In genomic region chr1:212752934-212753497, GRCh38 we compare ENCODE assay signal across 8 cellular contexts. TPM values are rescaled to one million over a fixed set of nuclear protein-coding genes. Genes with fewer than 3 reads are reported as not detected.
A peak's percentile ranks its signal among the peaks of the same experiment; 100 is the strongest.
DNase-seq lines count a peak whose midpoint lies in the region; ATAC-seq and TF ChIP-seq lines count a peak whose summit lies in the region.

No MANE protein-coding gene starts in this region.

- H3F3A ChIP-seq in MM.1S (ENCODE audit: insufficient read depth, low read length) = peaks cover 42% of the 10 kb centered on the region

- POLR2A ChIA-PET in Caco-2 (lab: Charles Lee) = no interaction called here

- no peak overlapping the region for H3K27ac Mint-ChIP-seq in Caco-2 (ENCODE audit: unreplicated experiment)

- no peak for TF ChIP-seq EP300 in upper lobe of left lung (IDR thresholded peaks at IDR 0.05)

- intact Hi-C loops in Right ventricle myocardium inferior (cut with DNase I) (no loop called here), Caco-2 (cut with micrococcal nuclease; ENCODE audit: unreplicated experiment) (no loop called here)

- H2AFZ ChIP-seq in MM.1S (ENCODE audit: low read length) = no peak overlapping the region

- TF ChIP-seq CTCF in right atrium auricular region (IDR thresholded peaks at IDR 0.05) = no peak
- TF ChIP-seq CTCF in MM.1S (IDR thresholded peaks at IDR 0.05; ENCODE audit: low read length) = no peak
- no peak for TF ChIP-seq CTCF in upper lobe of left lung (IDR thresholded peaks at IDR 0.05)
- no peak for TF ChIP-seq CTCF in omental fat pad (IDR thresholded peaks at IDR 0.05)
- TF ChIP-seq CTCF in Caco-2 (IDR thresholded peaks at IDR 0.05; ENCODE audit: insufficient read depth in 1 of 2, low read depth in 1 of 2, low read length in 1 of 2, severe bottlenecking in 1 of 2, unreplicated experiment in 1 of 2) = no peak

- H3K4me1 ChIP-seq in right atrium auricular region (peaks cover 0 to 14% of the 10 kb centered on the region in 2 donors), MM.1S (ENCODE audit: low read length) (peaks cover 40% of the 10 kb centered on the region), upper lobe of left lung (peaks cover 17 to 42% (median 34%) of the 10 kb centered on the region in 4 donors), Caco-2 (no peaks in the 10 kb centered on the region)

- DNase-seq in right atrium auricular region (ENCODE audit: low spot score) (no peak), Right ventricle myocardium inferior (ENCODE audit: missing footprints) (no peak), MM.1S (peak; percentile 75), fibroblast of peridontal ligament (ENCODE audit: extremely low read depth) (peak; percentile 33), upper lobe of left lung (no peak), omental fat pad (ENCODE audit: low spot score) (no peak), Caco-2 (no peak), germinal center (ENCODE audit: low spot score) (no peak)

- BruUV-seq in Caco-2 (replicated peaks; lab: Mats Ljungman, UMichigan) = no TSS peak

- peak overlapping the region; percentile 89 for H3K4me2 ChIP-seq in MM.1S (ENCODE audit: low read depth, low read length)

- CTCF ChIA-PET in Caco-2 (lab: Charles Lee) = interaction anchor here (0.6 kb wide), 1 partner anchor 54 kb away, joined by 7 read pairs; the partner anchor contains the start of gene BATF3

- no peaks in the 10 kb centered on the region for H3K9me3 Mint-ChIP-seq in Caco-2 (ENCODE audit: unreplicated experiment)

- 39 to 41% methylated on average over 3 of the region's 3 CpGs for WGBS in upper lobe of left lung, 2 donors

- H3K9me2 ChIP-seq in MM.1S (replicated peaks; ENCODE audit: insufficient read depth, low read length) = no peaks in the 10 kb centered on the region

- H3K36me3 ChIP-seq in right atrium auricular region (no peaks in the 10 kb centered on the region), MM.1S (replicated peaks; ENCODE audit: insufficient read depth, low read length) (no peaks in the 10 kb centered on the region), upper lobe of left lung (peaks cover 0 to 4% (median 0%) of the 10 kb centered on the region in 4 donors), Caco-2 (ENCODE audit: control insufficient read depth, insufficient read depth, low read length) (no peaks in the 10 kb centered on the region)

- peaks cover 17% of the 10 kb centered on the region for H3K79me2 ChIP-seq in MM.1S (ENCODE audit: low read length)

- no peaks in the 10 kb centered on the region for H3K27me3 Mint-ChIP-seq in Caco-2 (ENCODE audit: insufficient read depth, unreplicated experiment)

- H3K9ac ChIP-seq in MM.1S (ENCODE audit: low read length) = peak overlapping the region; percentile 2; the same call in 1 of the 2 replicates

- H3K27ac ChIP-seq in right atrium auricular region (peak overlapping the region; percentile 24 to 35), MM.1S (ENCODE audit: low read length) (peak overlapping the region; percentile 45; the same call in 1 of the 2 replicates), upper lobe of left lung (peak overlapping the region; percentile 15 to 70 (median 34))

- H3K4me3 ChIP-seq in right atrium auricular region = no peak overlapping the region
- peak overlapping the region; percentile 53 for H3K4me3 ChIP-seq in MM.1S (ENCODE audit: low read length)
- H3K4me3 ChIP-seq in upper lobe of left lung = peak overlapping the region in 3 of 4 donors; percentile 11 to 22 (median 21)
- H3K4me3 ChIP-seq in Caco-2 (ENCODE audit: low read depth, low read length) = no peak overlapping the region

- no peak for TF ChIP-seq POLR2A in upper lobe of left lung (IDR thresholded peaks at IDR 0.05)

- no peak overlapping the region for H3K4me3 Mint-ChIP-seq in Caco-2 (ENCODE audit: unreplicated experiment)

- H3K4me1 Mint-ChIP-seq in Caco-2 (ENCODE audit: low read depth, unreplicated experiment) = peaks cover 8% of the 10 kb centered on the region

- no peaks in the 10 kb centered on the region for H3K36me3 Mint-ChIP-seq in Caco-2 (ENCODE audit: insufficient read depth, unreplicated experiment)

- ATAC-seq in Right ventricle myocardium inferior (no peak), upper lobe of left lung (ENCODE audit: low FRiP score in 2 of 2) (peak in 1 of 2 donors; percentile 51), omental fat pad (ENCODE audit: low FRiP score) (no peak)

- no peaks in the 10 kb centered on the region for H4K20me1 ChIP-seq in MM.1S (ENCODE audit: insufficient read depth, low read length)

- H3K9me3 ChIP-seq in right atrium auricular region (no peaks in the 10 kb centered on the region), MM.1S (replicated peaks; ENCODE audit: insufficient read depth, low read length) (no peaks in the 10 kb centered on the region), upper lobe of left lung (no peaks in the 10 kb centered on the region), Caco-2 (no peaks in the 10 kb centered on the region)

- H3K27me3 ChIP-seq in right atrium auricular region = no peaks in the 10 kb centered on the region
- no peaks in the 10 kb centered on the region for H3K27me3 ChIP-seq in MM.1S (replicated peaks; ENCODE audit: insufficient read depth, low read length)
- H3K27me3 ChIP-seq in upper lobe of left lung = no peaks in the 10 kb centered on the region
- no peaks in the 10 kb centered on the region for H3K27me3 ChIP-seq in Caco-2 (replicated peaks; ENCODE audit: control insufficient read depth, insufficient read depth, low read length)

RNA-seq across cellular contexts. Expression of gene NSL1, which starts 38.6 kb away (rescaled TPM):
- total RNA-seq in right atrium auricular region (10 to 100 TPM; 28.2 to 46.1 TPM), Right ventricle myocardium inferior (26.7 TPM), upper lobe of left lung (10 to 100 TPM; 26.5 to 44.5 (median 34.1) TPM), omental fat pad (10 to 100 TPM; 17.8 to 32.2 (median 27.3) TPM), Caco-2 (2022) (35.9 and 45.6 TPM in 2 replicates)

RNA-seq across cellular contexts. Expression of gene TATDN3, which starts 38.7 kb away (rescaled TPM):
- total RNA-seq in right atrium auricular region = 10 to 100 TPM; 12.6 to 39.6 TPM
- total RNA-seq in Right ventricle myocardium inferior = 20.5 TPM
- 10 to 100 TPM in 5 of 6 donors, 1 to 10 TPM in 1; 7.5 to 14.9 (median 11.7) TPM for total RNA-seq in upper lobe of left lung
- 10 to 100 TPM; 10.1 to 15.9 (median 13.3) TPM for total RNA-seq in omental fat pad
- 9.6 and 12.4 TPM in 2 replicates for total RNA-seq in Caco-2 (2022)

RNA-seq across cellular contexts. Expression of gene BATF3, which starts 53.4 kb away (rescaled TPM):
- total RNA-seq in right atrium auricular region = 1 to 10 TPM in 1 of 2 donors, under 1 TPM in 1; 0.96 to 3.3 TPM
- 1.2 TPM for total RNA-seq in Right ventricle myocardium inferior
- 10 to 100 TPM in 2 of 6 donors, 1 to 10 TPM in 4; 2.6 to 14.1 (median 9.4) TPM for total RNA-seq in upper lobe of left lung
- total RNA-seq in omental fat pad = 10 to 100 TPM in 1 of 4 donors, 1 to 10 TPM in 3; 4.1 to 48.9 (median 4.8) TPM
- total RNA-seq in Caco-2 (2022) = 0.23 and 0.42 TPM in 2 replicates

Comparison
In these comparisons a context has a peak if more than half of its experiments do, and no peak if none do; other contexts are left out.
1. DNase-seq: peak in MM.1S (single experiment) and fibroblast of peridontal ligament (single experiment); none in right atrium auricular region (single experiment), Right ventricle myocardium inferior (single experiment), upper lobe of left lung (0 of 2), omental fat pad (single experiment), Caco-2 (0 of 2) and germinal center (single experiment).
2. H3K4me3 ChIP-seq: peak in MM.1S (single experiment) and upper lobe of left lung (3 of 4); none in right atrium auricular region (0 of 2) and Caco-2 (single experiment).
3. Peak in every context shown above with its lines, with median percentiles within 50 percentile points of each other: H3K27ac ChIP-seq.